14 cellular contexts compared by ENCODE assay signal in genomic region chr5:139524932-139525585, GRCh38. TPM values are rescaled to one million over a fixed set of nuclear protein-coding genes. Genes with fewer than 3 reads are reported as not detected.
DNase-seq lines count a peak whose midpoint lies in the region; ATAC-seq, FAIRE-seq and TF ChIP-seq lines count a peak whose summit lies in the region.
"Had no signal": no experiment of that assay in that cellular context is flagged by ENCODE, and none has a peak within 500 bp of the region (broad histone marks: within the 10 kb centered on the region; RNA-seq: fewer than 3 reads in every experiment).

No MANE protein-coding gene starts in this region.

- TF ChIP-seq EP300 in K562 (IDR thresholded peaks at IDR 0.05; ENCODE audit: low read length): no peak

- no peaks in the 10 kb centered on the region for H3K9me1 ChIP-seq in K562 (ENCODE audit: control insufficient read depth, insufficient read depth, low read length)

- CTCF ChIA-PET in HEK293 (lab: Yijun Ruan, JAX) (interaction anchor here (0.7 to 1.0 kb wide), 2 partner anchors 102 to 105 kb away, joined by 3 to 4 read pairs; no protein-coding TSS in a partner anchor), K562 (lab: Yijun Ruan, JAX; ENCODE audit: low intra/inter-chr PET ratio) (no interaction called here), HEK293T (lab: Yijun Ruan, JAX) (interaction anchor here (0.6 kb wide), 1 partner anchor 104 kb away, joined by 3 read pairs; no protein-coding TSS in a partner anchor)

- no peak overlapping the region for H2BK12ac ChIP-seq in neuronal stem cell (ENCODE audit: low read length)

- H3K4me2 ChIP-seq in K562 (ENCODE audit: insufficient read depth, low read length) (no peak overlapping the region), neuronal stem cell (ENCODE audit: insufficient read depth, low read length, poor library complexity, severe bottlenecking) (no peak overlapping the region)

- H3K4me1 ChIP-seq in HEK293 (ENCODE audit: control insufficient read depth, insufficient read depth, low read length) (no peaks in the 10 kb centered on the region), K562 (replicated peaks in 1 of 2; ENCODE audit: control insufficient read depth in 2 of 2, insufficient read depth in 2 of 2, low read length in 2 of 2) (0 out of 5 replicates have a peak, but pooled peaks cover 0 to 4% of the 10 kb centered on the region in 2 experiments), neuronal stem cell (ENCODE audit: control insufficient read depth in 2 of 2, insufficient read depth in 1 of 2, low read depth in 1 of 2, low read length in 2 of 2) (peaks cover 9% of the 10 kb centered on the region in 2 donors)
- H3K4me1 ChIP-seq: heart left ventricle had no signal

- no peak overlapping the region for H2BK5ac ChIP-seq in neuronal stem cell (ENCODE audit: low read length)

- intact Hi-C loops in K562 (cut with micrococcal nuclease): no loop called here

- H3K36me3 ChIP-seq in HEK293 (ENCODE audit: control insufficient read depth in 2 of 2, insufficient read depth in 1 of 2, low read length in 2 of 2) (no peaks in the 10 kb centered on the region), K562 (ENCODE audit: control insufficient read depth, insufficient read depth, low read length) (no peaks in the 10 kb centered on the region), neuronal stem cell (replicated peaks in 1 of 2; ENCODE audit: control insufficient read depth in 2 of 2, insufficient read depth in 2 of 2, low read length in 2 of 2) (no peaks in the 10 kb centered on the region)
- H3K36me3 ChIP-seq: heart left ventricle had no signal

- DNase-seq in K562 (ENCODE audit: extremely low read depth in 1 of 4, low spot score in 3 of 4): peak in 1 of 4 experiments; percentile 21
- no peak for DNase-seq in neuronal stem cell (ENCODE audit: low spot score)
- DNase-seq in HEK293T (ENCODE audit: extremely low spot score): no peak
- no peak for DNase-seq in NCI-H146 treated with DMSO at 0.1 percent for 48 hours (lab: John Stamatoyannopoulos, UW; ENCODE audit: unreplicated experiment)
- DNase-seq in stimulated activated naive CD4-positive, alpha-beta T cell (lab: John Stamatoyannopoulos, UW): no peak
- DNase-seq: DND-41, heart left ventricle, natural killer cell had no signal

- H2AK5ac ChIP-seq in neuronal stem cell (ENCODE audit: low read depth, low read length): no peak overlapping the region

- BruUV-seq in K562 (replicated peaks; lab: Mats Ljungman, UMichigan): no TSS peak

- TF ChIP-seq CTCF in HEK293 (tag by site-specific recombination; IDR thresholded peaks at IDR 0.05): no peak
- TF ChIP-seq CTCF in K562 (IDR thresholded peaks at IDR 0.05 in 2 of 3, conservative IDR thresholded peaks at IDR 0.05 in 1 of 3; ENCODE audit: insufficient read depth in 2 of 3, low read depth in 1 of 3, low read length in 3 of 3): no peak

- H3K79me1 ChIP-seq in neuronal stem cell (ENCODE audit: low read depth, low read length): no peaks in the 10 kb centered on the region

- H3K4me3 ChIP-seq in HEK293 (ENCODE audit: low read depth, low read length) (no peak overlapping the region), K562 (no peak overlapping the region), neuronal stem cell (ENCODE audit: low read length in 2 of 2) (no peak overlapping the region)
- H3K4me3 ChIP-seq: heart left ventricle had no signal

- H3K27me3 ChIP-seq in K562 (ENCODE audit: control insufficient read depth in 2 of 2, insufficient read depth in 2 of 2, low read length in 2 of 2) (no peaks in the 10 kb centered on the region), neuronal stem cell (ENCODE audit: control insufficient read depth in 3 of 3, insufficient read depth in 3 of 3, low read depth in 1 of 3, low read length in 3 of 3) (no peaks in the 10 kb centered on the region)
- H3K27me3 ChIP-seq: heart left ventricle had no signal

- H2BK15ac ChIP-seq in neuronal stem cell (ENCODE audit: low read length): no peak overlapping the region

- H2AFZ ChIP-seq in K562 (ENCODE audit: low read depth, low read length) (peak overlapping the region; percentile 67), neuronal stem cell (ENCODE audit: low read length) (peak overlapping the region; percentile 88)

- no peak overlapping the region for H2BK120ac ChIP-seq in neuronal stem cell (ENCODE audit: low read depth, low read length)

- H4K8ac ChIP-seq in neuronal stem cell (ENCODE audit: low read depth, low read length): no peak overlapping the region

- ATAC-seq in GM18517 (IDR thresholded peaks at IDR 0.05; ENCODE audit: unreplicated experiment): peak; percentile 51
- peak; percentile 59 for ATAC-seq in K562
- no peak for ATAC-seq in GM18858 (IDR thresholded peaks at IDR 0.05; ENCODE audit: unreplicated experiment)
- ATAC-seq: heart left ventricle, natural killer cell had no signal

- no peak overlapping the region for H3K14ac ChIP-seq in neuronal stem cell (ENCODE audit: low read length)

- H3K79me2 ChIP-seq in K562 (ENCODE audit: control insufficient read depth, insufficient read depth, low read length): no peaks in the 10 kb centered on the region

- H3K9ac ChIP-seq in K562 (ENCODE audit: insufficient read depth in 1 of 2, low read depth in 2 of 2, low read length in 2 of 2) (no peak overlapping the region), neuronal stem cell (ENCODE audit: low read depth, low read length, poor library complexity) (no peak overlapping the region)

- no peak for FAIRE-seq in K562 (lab: Jason Lieb, UNC)
- FAIRE-seq: endothelial cell of umbilical vein had no signal

- POLR2A ChIA-PET in HEK293 (lab: Yijun Ruan, JAX): no interaction called here
- POLR2A ChIA-PET in K562 (lab: Yijun Ruan, JAX): interaction anchor here (0.7 to 1.2 kb wide), 2 partner anchors 28 to 314 kb away, joined by 3 to 4 read pairs; no protein-coding TSS in a partner anchor
- POLR2A ChIA-PET in HEK293T (lab: Yijun Ruan, JAX): interaction anchor here (1.0 kb wide), 1 partner anchor 11 kb away, joined by 3 read pairs; no protein-coding TSS in a partner anchor

- H3K23ac ChIP-seq in neuronal stem cell (ENCODE audit: low read depth, low read length, poor library complexity): no peak overlapping the region

- H3K4ac ChIP-seq in neuronal stem cell (ENCODE audit: low read length): no peak overlapping the region

- TF ChIP-seq RAD21 in K562 (CRISPR knock-in tag; conservative IDR thresholded peaks at IDR 0.05 in 1 of 2, IDR thresholded peaks at IDR 0.05 in 1 of 2): no peak

- no peak overlapping the region for H3K18ac ChIP-seq in neuronal stem cell (ENCODE audit: low read length)

- in situ Hi-C loops in K562 (cut with MboI): no loop called here

- H4K91ac ChIP-seq in neuronal stem cell (ENCODE audit: low read depth, low read length, poor library complexity): no peak overlapping the region

- no peak overlapping the region for H3K27ac ChIP-seq in HEK293 (ENCODE audit: extremely low read depth, low read depth, low read length)
- no peak overlapping the region for H3K27ac ChIP-seq in K562 (ENCODE audit: extremely low read depth, low read depth, low read length)
- no peak overlapping the region for H3K27ac ChIP-seq in neuronal stem cell (replicated peaks; ENCODE audit: low read length)
- H3K27ac ChIP-seq: C4-2B, heart left ventricle had no signal

- WGBS in K562 (ENCODE audit: insufficient coverage, low coverage, missing lambda C conversion rate): 7% methylated on average over 2 of the region's 2 CpGs
- no CpG with 5 or more reads among the region's 2 CpGs for WGBS in neuronal stem cell (ENCODE audit: extremely low coverage in 2 of 2, insufficient read length in 2 of 2, insufficient replicate concordance in 1 of 2), 2 donors

- H4K20me1 ChIP-seq in K562 (replicated peaks; ENCODE audit: control insufficient read depth, insufficient read depth, low read length): no peaks in the 10 kb centered on the region

- H3K9me3 ChIP-seq in HEK293 (ENCODE audit: control insufficient read depth, insufficient read depth, low read depth, low read length) (no peaks in the 10 kb centered on the region), K562 (replicated peaks; ENCODE audit: control insufficient read depth, insufficient read depth, low read depth, low read length) (no peaks in the 10 kb centered on the region), neuronal stem cell (replicated peaks in 1 of 2; ENCODE audit: control insufficient read depth in 2 of 2, insufficient read depth in 1 of 2, low read depth in 1 of 2, low read length in 2 of 2) (no peaks in the 10 kb centered on the region)
- H3K9me3 ChIP-seq: heart left ventricle had no signal

- no peak for TF ChIP-seq POLR2A in K562 (conservative IDR thresholded peaks at IDR 0.05)

RNA-seq across cellular contexts. Expression of gene UBE2D2, which starts 36.1 kb away (rescaled TPM):
- total RNA-seq in K562 (2011; cell fraction: chromatin; rRNA removed; ENCODE audit: low replicate concordance): 56.7 and 101 TPM in 2 replicates
- 29.9 and 36.2 TPM in 2 replicates for total RNA-seq in K562 (2011; cell fraction: nucleolus; rRNA removed)
- total RNA-seq in K562 (2011; cell fraction: nucleoplasm; rRNA removed): 53.2 and 70.1 TPM in 2 replicates
- total RNA-seq in K562 (2014; rRNA removed) (72.0 and 92.9 TPM in 2 replicates), K562 (2014; rRNA removed; fragmentation: Illumina TruSeq; extraction: Trizol) (158 and 167 TPM in 2 replicates), K562 (2015; rRNA removed; fragmentation: Illumina TruSeq; extraction: Trizol) (151 TPM in 2 replicates), K562 (2021) (198 and 211 TPM in 2 replicates)
- polyA plus RNA-seq in K562 (2011; rRNA removed) (111 and 122 TPM in 2 replicates), K562 (2014; fragmentation: Illumina TruSeq; extraction: Trizol) (126 and 138 TPM in 2 replicates), K562 (2014; fragmentation: Nextera tagmentation; extraction: Ambion mirVana) (10 to 100 TPM; 53.6 to 58.8 TPM), K562 (2014; rRNA removed) (77.7 and 85.0 TPM in 2 replicates)
- polyA plus RNA-seq in K562 (2011; cell fraction: cytosol; rRNA removed): 40.9 and 69.1 TPM in 2 replicates
- polyA plus RNA-seq in K562 (2011; cell fraction: nucleus; rRNA removed): 23.6 and 41.6 TPM in 2 replicates
- polyA plus RNA-seq in K562 (2012): 228 and 234 TPM in 2 replicates
- 77.2 and 100 TPM in 2 replicates for polyA minus RNA-seq in K562 (2011; rRNA and poly(A)+ RNA removed)
- polyA minus RNA-seq in K562 (2011; cell fraction: cytosol; rRNA and poly(A)+ RNA removed): 44.0 and 69.7 TPM in 2 replicates
- polyA minus RNA-seq in K562 (2011; cell fraction: nucleus; rRNA and poly(A)+ RNA removed): 13.2 and 25.0 TPM in 2 replicates
- 106 TPM for polyA plus RNA-seq in neuronal stem cell (2013, experiment 1 of 2)
- polyA plus RNA-seq in neuronal stem cell (2013, experiment 2 of 2): 101 TPM

RNA-seq across cellular contexts. Expression of gene STING1, which starts 42.5 kb away (rescaled TPM):
- 37.8 and 111 TPM in 2 replicates for total RNA-seq in K562 (2011; cell fraction: chromatin; rRNA removed; ENCODE audit: low replicate concordance)
- total RNA-seq in K562 (2011; cell fraction: nucleolus; rRNA removed): 91.5 and 121 TPM in 2 replicates
- total RNA-seq in K562 (2011; cell fraction: nucleoplasm; rRNA removed): 66.2 and 70.2 TPM in 2 replicates
- 59.9 and 71.9 TPM in 2 replicates for total RNA-seq in K562 (2014; rRNA removed)
- total RNA-seq in K562 (2014; rRNA removed; fragmentation: Illumina TruSeq; extraction: Trizol): 20.1 and 24.9 TPM in 2 replicates
- 44.7 and 44.8 TPM in 2 replicates for total RNA-seq in K562 (2015; rRNA removed; fragmentation: Illumina TruSeq; extraction: Trizol)
- 64.2 and 69.1 TPM in 2 replicates for total RNA-seq in K562 (2021)
- 31.0 and 58.9 TPM in 2 replicates for polyA plus RNA-seq in K562 (2011; rRNA removed)
- polyA plus RNA-seq in K562 (2011; cell fraction: cytosol; rRNA removed): 54.5 and 93.0 TPM in 2 replicates
- polyA plus RNA-seq in K562 (2011; cell fraction: nucleus; rRNA removed): 188 and 261 TPM in 2 replicates
- 110 and 213 TPM in 2 replicates for polyA plus RNA-seq in K562 (2012)
- polyA plus RNA-seq in K562 (2014; fragmentation: Illumina TruSeq; extraction: Trizol): 64.7 and 74.0 TPM in 2 replicates
- 10 to 100 TPM; 20.8 to 23.3 TPM for polyA plus RNA-seq in K562 (2014; fragmentation: Nextera tagmentation; extraction: Ambion mirVana)
- polyA plus RNA-seq in K562 (2014; rRNA removed): 61.4 and 66.1 TPM in 2 replicates
- polyA minus RNA-seq in K562 (2011; rRNA and poly(A)+ RNA removed): 19.9 and 21.4 TPM in 2 replicates
- polyA minus RNA-seq in K562 (2011; cell fraction: cytosol; rRNA and poly(A)+ RNA removed): 54.2 and 55.1 TPM in 2 replicates
- polyA minus RNA-seq in K562 (2011; cell fraction: nucleus; rRNA and poly(A)+ RNA removed): 36.5 and 43.1 TPM in 2 replicates
- 0.22 TPM for polyA plus RNA-seq in neuronal stem cell (2013, experiment 1 of 2)
- polyA plus RNA-seq in neuronal stem cell (2013, experiment 2 of 2): 0.10 TPM

RNA-seq across cellular contexts. Expression of gene SMIM33, which starts 54.3 kb away (rescaled TPM):
- total RNA-seq in K562 (2011; cell fraction: chromatin; rRNA removed; ENCODE audit: low replicate concordance): not detected in 2 replicates
- total RNA-seq in K562 (2011; cell fraction: nucleolus; rRNA removed): not detected in 2 replicates
- total RNA-seq in K562 (2011; cell fraction: nucleoplasm; rRNA removed): not detected in 2 replicates
- total RNA-seq in K562 (2014; rRNA removed) (not detected in 2 replicates), K562 (2014; rRNA removed; fragmentation: Illumina TruSeq; extraction: Trizol) (not detected in 2 replicates), K562 (2015; rRNA removed; fragmentation: Illumina TruSeq; extraction: Trizol) (not detected in 2 replicates), K562 (2021) (not detected in 2 replicates)
- polyA plus RNA-seq in K562 (2011; rRNA removed) (not detected in 2 replicates), K562 (2014; fragmentation: Illumina TruSeq; extraction: Trizol) (not detected in 2 replicates), K562 (2014; fragmentation: Nextera tagmentation; extraction: Ambion mirVana) (not detected), K562 (2014; rRNA removed) (not detected in 2 replicates)
- not detected in 2 replicates for polyA plus RNA-seq in K562 (2011; cell fraction: cytosol; rRNA removed)
- not detected in 2 replicates for polyA plus RNA-seq in K562 (2011; cell fraction: nucleus; rRNA removed)
- polyA plus RNA-seq in K562 (2012): 0.04 TPM in 1 of 2 replicates, not detected in the other
- not detected in 2 replicates for polyA minus RNA-seq in K562 (2011; rRNA and poly(A)+ RNA removed)
- not detected in 2 replicates for polyA minus RNA-seq in K562 (2011; cell fraction: cytosol; rRNA and poly(A)+ RNA removed)
- polyA minus RNA-seq in K562 (2011; cell fraction: nucleus; rRNA and poly(A)+ RNA removed): not detected in 2 replicates
- polyA plus RNA-seq in neuronal stem cell (2013, experiment 1 of 2): not detected
- polyA plus RNA-seq in neuronal stem cell (2013, experiment 2 of 2): not detected
- total RNA-seq: endothelial cell of umbilical vein, natural killer cell, WTC11 had no signal
- polyA plus RNA-seq: endothelial cell of umbilical vein, heart left ventricle had no signal
